8 cellular contexts compared by ENCODE assay signal in the genomic region with DNA sequence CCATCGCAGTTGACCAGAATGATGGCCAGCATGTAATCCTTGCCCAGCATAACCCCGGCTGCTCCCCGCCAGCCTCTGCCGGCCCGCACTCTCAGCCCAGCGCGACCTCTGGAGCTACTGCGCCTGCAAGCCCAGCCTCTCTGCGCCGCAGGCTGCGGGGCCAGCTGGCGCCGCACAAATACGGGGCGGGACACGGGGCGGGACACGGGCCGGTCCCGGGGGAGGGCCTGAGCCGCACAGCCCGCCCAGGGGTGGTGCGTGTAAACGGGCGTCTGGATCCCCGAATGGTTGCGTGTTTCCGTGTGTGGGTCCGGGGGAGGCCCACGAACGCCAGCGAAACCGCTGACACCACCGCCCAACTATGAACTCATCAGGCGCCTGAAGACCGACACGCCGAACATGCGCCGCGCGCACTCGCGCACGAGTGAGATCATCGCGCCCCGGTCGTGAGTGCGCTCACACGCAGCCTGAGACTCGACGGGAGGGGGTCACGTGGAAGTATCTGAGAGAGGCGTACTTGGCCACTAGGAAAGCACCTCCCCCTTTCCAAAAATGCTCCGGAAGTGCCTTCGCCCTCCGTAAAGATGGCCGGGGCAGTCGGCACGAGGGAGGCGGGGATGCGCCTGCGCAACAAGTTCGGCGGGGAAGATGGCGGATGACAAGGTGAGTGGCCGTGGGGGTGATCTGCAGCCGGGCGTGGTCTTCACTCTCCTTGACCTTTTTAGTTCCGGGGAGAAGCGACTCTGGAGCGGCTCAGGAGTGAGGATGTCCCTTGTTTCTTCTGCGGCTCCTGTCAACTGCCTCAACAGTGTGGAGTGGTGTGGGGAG. TPM values are rescaled to one million over a fixed set of nuclear protein-coding genes. Genes with fewer than 3 reads are reported as not detected.
DNase-seq lines count a peak whose midpoint lies in the region; ATAC-seq, FAIRE-seq and TF ChIP-seq lines count a peak whose summit lies in the region.

A gene with protein sequence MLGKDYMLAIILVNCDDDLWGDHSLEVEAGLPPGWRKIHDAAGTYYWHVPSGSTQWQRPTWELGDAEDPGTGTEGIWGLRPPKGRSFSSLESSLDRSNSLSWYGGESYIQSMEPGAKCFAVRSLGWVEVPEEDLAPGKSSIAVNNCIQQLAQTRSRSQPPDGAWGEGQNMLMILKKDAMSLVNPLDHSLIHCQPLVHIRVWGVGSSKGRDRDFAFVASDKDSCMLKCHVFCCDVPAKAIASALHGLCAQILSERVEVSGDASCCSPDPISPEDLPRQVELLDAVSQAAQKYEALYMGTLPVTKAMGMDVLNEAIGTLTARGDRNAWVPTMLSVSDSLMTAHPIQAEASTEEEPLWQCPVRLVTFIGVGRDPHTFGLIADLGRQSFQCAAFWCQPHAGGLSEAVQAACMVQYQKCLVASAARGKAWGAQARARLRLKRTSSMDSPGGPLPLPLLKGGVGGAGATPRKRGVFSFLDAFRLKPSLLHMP (minus strand): TSS at position 403 of the 828 bp plus-strand sequence. CDS start 353 bp downstream, at position 50.
A gene with protein sequence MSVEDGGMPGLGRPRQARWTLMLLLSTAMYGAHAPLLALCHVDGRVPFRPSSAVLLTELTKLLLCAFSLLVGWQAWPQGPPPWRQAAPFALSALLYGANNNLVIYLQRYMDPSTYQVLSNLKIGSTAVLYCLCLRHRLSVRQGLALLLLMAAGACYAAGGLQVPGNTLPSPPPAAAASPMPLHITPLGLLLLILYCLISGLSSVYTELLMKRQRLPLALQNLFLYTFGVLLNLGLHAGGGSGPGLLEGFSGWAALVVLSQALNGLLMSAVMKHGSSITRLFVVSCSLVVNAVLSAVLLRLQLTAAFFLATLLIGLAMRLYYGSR (plus strand): TSS at position 633 of the 828 bp plus-strand sequence. CDS start 2,342 bp downstream, outside the sequence.

- peaks cover 25% of the 10 kb centered on the region for H3K4me1 ChIP-seq in OCI-LY7 (ENCODE audit: insufficient read depth, low read length, poor library complexity, severe bottlenecking)
- peaks cover 8% of the 10 kb centered on the region for H3K4me1 ChIP-seq in endothelial cell of umbilical vein (ENCODE audit: control insufficient read depth, extremely low read depth, insufficient read depth, low read length)

- peaks cover 17% of the 10 kb centered on the region for H3K79me2 ChIP-seq in OCI-LY7 (ENCODE audit: insufficient read depth, low read depth, low read length)
- peaks cover 9% of the 10 kb centered on the region for H3K79me2 ChIP-seq in endothelial cell of umbilical vein (ENCODE audit: control insufficient read depth, insufficient read depth, low read length)

- H3K27ac Mint-ChIP-seq in Calu3 (ENCODE audit: unreplicated experiment): peak within 1 kb of the TSS; percentile 95

- TF ChIP-seq CTCF in Calu3 (IDR thresholded peaks at IDR 0.05; ENCODE audit: unreplicated experiment) (no peak), OCI-LY7 (conservative IDR thresholded peaks at IDR 0.05; ENCODE audit: low read length) (no peak), endothelial cell of umbilical vein (IDR thresholded peaks at IDR 0.05; ENCODE audit: extremely low read depth in 1 of 2, insufficient read depth in 1 of 2, low read depth in 1 of 2, low read length in 2 of 2) (no peak)

- H3K36me3 ChIP-seq in OCI-LY7 (ENCODE audit: insufficient read depth, low read length) (peaks cover 39% of the 10 kb centered on the region), endothelial cell of umbilical vein (ENCODE audit: control insufficient read depth in 2 of 2, extremely low read depth in 1 of 2, insufficient read depth in 2 of 2, low read length in 2 of 2) (peaks cover 3 to 23% of the 10 kb centered on the region in 2 experiments)

- dilution Hi-C loops in endothelial cell of umbilical vein (cut with MboI; ENCODE audit: extremely low pct_ligation_motif_present, low sequenced_read_pairs): no loop called here

- H3K9me2 ChIP-seq in OCI-LY7 (ENCODE audit: insufficient read depth, low read length): no peaks in the 10 kb centered on the region

- peak within 1 kb of the TSS; percentile 87 for H3K9ac ChIP-seq in endothelial cell of umbilical vein (replicated peaks; ENCODE audit: extremely low read depth, insufficient read depth, low read length)

- H3K4me3 Mint-ChIP-seq in Calu3 (ENCODE audit: low read depth, unreplicated experiment): peak within 1 kb of the TSS; percentile 93

- H3K9me3 Mint-ChIP-seq in Calu3 (ENCODE audit: low read depth, unreplicated experiment): no peaks in the 10 kb centered on the region

- H3K4me3 ChIP-seq in OCI-LY7 (ENCODE audit: low read depth, low read length, poor library complexity, severe bottlenecking) (peak within 1 kb of the TSS; percentile 87), endothelial cell of umbilical vein (replicated peaks in 1 of 3; ENCODE audit: insufficient read depth in 1 of 3, low read depth in 1 of 3, low read length in 3 of 3) (peak within 1 kb of the TSS; percentile 49 to 84 (median 73))

- H3K36me3 Mint-ChIP-seq in Calu3 (ENCODE audit: insufficient read depth, unreplicated experiment): peaks cover 31% of the 10 kb centered on the region

- peak; percentile 97 for FAIRE-seq in endothelial cell of umbilical vein (lab: Jason Lieb, UNC)

- POLR2A ChIA-PET in OCI-LY7 (lab: Charles Lee): no interaction called here
- POLR2A ChIA-PET in endothelial cell of umbilical vein (lab: Charles Lee): no interaction called here

- BruUV-seq in Calu3 (replicated peaks; lab: Mats Ljungman, UMichigan): no TSS peak
- BruUV-seq in OCI-LY7 (replicated peaks; lab: Mats Ljungman, UMichigan): no TSS peak
- BruUV-seq in endothelial cell of umbilical vein (replicated peaks; lab: Mats Ljungman, UMichigan): TSS peak; percentile 18

- no peaks in the 10 kb centered on the region for H3K9me1 ChIP-seq in endothelial cell of umbilical vein (replicated peaks; ENCODE audit: control insufficient read depth, extremely low read depth, insufficient read depth, low read length)

- ATAC-seq in GM21447 (IDR thresholded peaks at IDR 0.05; ENCODE audit: unreplicated experiment): peak; percentile 91

- peaks cover 16% of the 10 kb centered on the region for H3K4me1 Mint-ChIP-seq in Calu3 (ENCODE audit: low read depth, unreplicated experiment)

- H4K20me1 ChIP-seq in OCI-LY7 (ENCODE audit: insufficient read depth, low read length) (no peaks in the 10 kb centered on the region), endothelial cell of umbilical vein (replicated peaks; ENCODE audit: control insufficient read depth, extremely low read depth, insufficient read depth, low read length) (no peaks in the 10 kb centered on the region)

- intact Hi-C loops in Calu3 (cut with micrococcal nuclease; ENCODE audit: unreplicated experiment): no loop called here
- intact Hi-C loops in OCI-LY7 (cut with micrococcal nuclease; ENCODE audit: unreplicated experiment): loop anchor here (2.0 kb wide), 1 partner anchor 74 kb away; a partner anchor contains a TSS
- intact Hi-C loops in endothelial cell of umbilical vein (cut with micrococcal nuclease): loop anchor here (1.0 to 2.0 kb wide), 4 partner anchors 30 to 163 kb away; a partner anchor contains a TSS

- peak within 1 kb of the TSS; percentile 90 for H2AFZ ChIP-seq in OCI-LY7 (ENCODE audit: low read length)
- peak within 1 kb of the TSS; percentile 78 for H2AFZ ChIP-seq in endothelial cell of umbilical vein (ENCODE audit: low read depth, low read length)

- no peaks in the 10 kb centered on the region for H3K27me3 Mint-ChIP-seq in Calu3 (ENCODE audit: unreplicated experiment)

- H3K27me3 ChIP-seq in endothelial cell of umbilical vein (ENCODE audit: control insufficient read depth in 2 of 2, insufficient read depth in 2 of 2, low read length in 2 of 2): no peaks in the 10 kb centered on the region

- H3K27ac ChIP-seq in OCI-LY7 (ENCODE audit: low read depth, low read length, poor library complexity, severe bottlenecking) (peak within 1 kb of the TSS; percentile 45), endothelial cell of umbilical vein (ENCODE audit: insufficient read depth, low read depth, low read length) (peak within 1 kb of the TSS; percentile 65)

- DNase-seq in Calu3 (peak; percentile 96), HuH-7 (ENCODE audit: low spot score) (peak; percentile 89), OCI-LY7 (ENCODE audit: low spot score) (peak; percentile 96), activated T-cell treated with anti-CD3 and anti-CD28 coated beads for 1 hour (ENCODE audit: low read depth) (peak; percentile 89), endothelial cell of umbilical vein (ENCODE audit: low read depth, low spot score) (peak; percentile 97), midbrain (lab: John Stamatoyannopoulos, UW) (peak; percentile 100)
- peak; percentile 93 to 95 for DNase-seq in stimulated activated CD8-positive, alpha-beta memory T cell treated with anti-CD3 and anti-CD28 coated beads, Interleukin-2, amount 100 ng/mL, for 1 hour (ENCODE audit: low read depth in 2 of 2)

- H3K9me3 ChIP-seq in OCI-LY7 (ENCODE audit: low read length): no peaks in the 10 kb centered on the region
- no peaks in the 10 kb centered on the region for H3K9me3 ChIP-seq in endothelial cell of umbilical vein (replicated peaks; ENCODE audit: control insufficient read depth, insufficient read depth, low read length)

- CTCF ChIA-PET in Calu3 (lab: Charles Lee): interaction anchor here (0.7 to 1.2 kb wide), 2 partner anchors 71 to 126 kb away, joined by 5 read pairs; no protein-coding TSS in a partner anchor
- CTCF ChIA-PET in OCI-LY7 (lab: Charles Lee; ENCODE audit: unreplicated experiment): interaction anchor here (0.6 kb wide), 1 partner anchor 130 kb away, joined by 3 read pairs; no protein-coding TSS in a partner anchor
- CTCF ChIA-PET in endothelial cell of umbilical vein (lab: Charles Lee): interaction anchor here (0.6 to 3.3 kb wide), 9 partner anchors 17 to 192 kb away, joined by 3 to 22 read pairs (median 6); a partner anchor contains a TSS

- TF ChIP-seq POLR2A in endothelial cell of umbilical vein (IDR thresholded peaks at IDR 0.05; ENCODE audit: low read depth, low read length): peak; percentile 83

- peak within 1 kb of the TSS; percentile 97 for H3K4me2 ChIP-seq in OCI-LY7 (ENCODE audit: low read length)
- peak within 1 kb of the TSS; percentile 94 for H3K4me2 ChIP-seq in endothelial cell of umbilical vein (ENCODE audit: insufficient read depth, low read length)

RNA-seq across cellular contexts. Expression of the first gene that starts in this region (rescaled TPM):
- total RNA-seq in Calu3 (2022): 15.1 and 15.7 TPM in 2 replicates
- total RNA-seq in OCI-LY7 (2014; rRNA removed; shearing (Covaris generic)): 22.7 and 37.9 TPM in 2 replicates
- total RNA-seq in OCI-LY7 (2022): 32.1 and 32.2 TPM in 2 replicates
- total RNA-seq in endothelial cell of umbilical vein: 12.1 and 13.3 TPM in 2 replicates
- polyA plus RNA-seq in endothelial cell of umbilical vein: 22.8 and 24.5 TPM in 2 replicates
- 4.7 and 8.4 TPM in 2 replicates for polyA plus RNA-seq in endothelial cell of umbilical vein (2011; cell fraction: cytosol; rRNA removed)
- 150 and 180 TPM in 2 replicates for polyA plus RNA-seq in endothelial cell of umbilical vein (2011; cell fraction: nucleus; rRNA removed)
- polyA plus RNA-seq in endothelial cell of umbilical vein (2012): 8.0 and 9.9 TPM in 2 replicates
- 26.7 and 27.3 TPM in 2 replicates for polyA minus RNA-seq in endothelial cell of umbilical vein
- 6.0 TPM for polyA minus RNA-seq in endothelial cell of umbilical vein (2011; cell fraction: cytosol; rRNA and poly(A)+ RNA removed)
- polyA minus RNA-seq in endothelial cell of umbilical vein (2011; cell fraction: nucleus; rRNA and poly(A)+ RNA removed): 21.9 and 26.3 TPM in 2 replicates

RNA-seq across cellular contexts. Expression of the second gene that starts in this region (rescaled TPM):
- 80.6 and 93.6 TPM in 2 replicates for total RNA-seq in Calu3 (2022)
- total RNA-seq in OCI-LY7 (2014; rRNA removed; shearing (Covaris generic)): 19.6 and 29.1 TPM in 2 replicates
- total RNA-seq in OCI-LY7 (2022): 48.7 TPM in 2 replicates
- total RNA-seq in endothelial cell of umbilical vein: 60.9 and 65.6 TPM in 2 replicates
- 112 and 118 TPM in 2 replicates for polyA plus RNA-seq in endothelial cell of umbilical vein
- 84.2 and 98.1 TPM in 2 replicates for polyA plus RNA-seq in endothelial cell of umbilical vein (2011; cell fraction: cytosol; rRNA removed)
- 46.0 and 48.4 TPM in 2 replicates for polyA plus RNA-seq in endothelial cell of umbilical vein (2011; cell fraction: nucleus; rRNA removed)
- 73.2 and 114 TPM in 2 replicates for polyA plus RNA-seq in endothelial cell of umbilical vein (2012)
- 107 and 136 TPM in 2 replicates for polyA minus RNA-seq in endothelial cell of umbilical vein
- 36.2 TPM for polyA minus RNA-seq in endothelial cell of umbilical vein (2011; cell fraction: cytosol; rRNA and poly(A)+ RNA removed)
- polyA minus RNA-seq in endothelial cell of umbilical vein (2011; cell fraction: nucleus; rRNA and poly(A)+ RNA removed): 14.7 and 29.7 TPM in 2 replicates

Comparison
In these comparisons a context has a peak if more than half of its experiments do, and no peak if none do; other contexts are left out.
1. Peak in every context shown above with its lines: DNase-seq, ATAC-seq, H3K4me3 ChIP-seq and H3K27ac ChIP-seq.